ENCODE assay signal across 3 cellular contexts in the genomic region with DNA sequence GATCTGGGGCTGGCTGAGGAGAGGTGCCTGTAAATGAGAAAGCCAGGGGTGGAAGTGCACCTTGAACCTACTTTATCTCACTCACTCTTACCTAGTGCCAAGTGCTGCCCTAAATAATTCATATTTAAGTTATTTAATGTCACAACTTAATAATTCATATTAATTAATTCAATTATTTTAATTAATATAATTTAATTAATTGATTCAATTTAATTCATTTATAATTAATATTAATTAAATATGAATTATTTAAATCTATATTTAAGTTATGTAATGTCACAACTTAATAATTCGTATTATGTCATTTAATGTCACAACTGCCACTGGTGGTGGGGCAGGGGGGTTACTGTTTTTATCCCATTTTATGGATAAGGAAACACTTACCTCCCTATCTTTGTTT.
TF ChIP-seq lines count a peak whose summit lies in the region.

No MANE protein-coding gene starts in this region.

TF ChIP-seq in IMR-90, 13 proteins besides CTCF, POLR2A, EP300 and RAD21:
- no peak for TF ChIP-seq SMC3 (IDR thresholded peaks at IDR 0.05; ENCODE audit: low read depth, low read length)
- TF ChIP-seq FOS (IDR thresholded peaks at IDR 0.05; ENCODE audit: low read depth, low read length), result no peak
- TF ChIP-seq, protein P1, sequence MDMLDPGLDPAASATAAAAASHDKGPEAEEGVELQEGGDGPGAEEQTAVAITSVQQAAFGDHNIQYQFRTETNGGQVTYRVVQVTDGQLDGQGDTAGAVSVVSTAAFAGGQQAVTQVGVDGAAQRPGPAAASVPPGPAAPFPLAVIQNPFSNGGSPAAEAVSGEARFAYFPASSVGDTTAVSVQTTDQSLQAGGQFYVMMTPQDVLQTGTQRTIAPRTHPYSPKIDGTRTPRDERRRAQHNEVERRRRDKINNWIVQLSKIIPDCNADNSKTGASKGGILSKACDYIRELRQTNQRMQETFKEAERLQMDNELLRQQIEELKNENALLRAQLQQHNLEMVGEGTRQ (IDR thresholded peaks at IDR 0.05; ENCODE audit: low read depth, low read length), result no peak

TF ChIP-seq in H1, 55 proteins besides CTCF, POLR2A, EP300 and RAD21:
- TF ChIP-seq BRCA1 (IDR thresholded peaks at IDR 0.05; ENCODE audit: low read depth, low read length), result no peak
- TF ChIP-seq TCF12 (IDR thresholded peaks at IDR 0.05; ENCODE audit: low read depth, low read length), result no peak
- TF ChIP-seq, protein P2, sequence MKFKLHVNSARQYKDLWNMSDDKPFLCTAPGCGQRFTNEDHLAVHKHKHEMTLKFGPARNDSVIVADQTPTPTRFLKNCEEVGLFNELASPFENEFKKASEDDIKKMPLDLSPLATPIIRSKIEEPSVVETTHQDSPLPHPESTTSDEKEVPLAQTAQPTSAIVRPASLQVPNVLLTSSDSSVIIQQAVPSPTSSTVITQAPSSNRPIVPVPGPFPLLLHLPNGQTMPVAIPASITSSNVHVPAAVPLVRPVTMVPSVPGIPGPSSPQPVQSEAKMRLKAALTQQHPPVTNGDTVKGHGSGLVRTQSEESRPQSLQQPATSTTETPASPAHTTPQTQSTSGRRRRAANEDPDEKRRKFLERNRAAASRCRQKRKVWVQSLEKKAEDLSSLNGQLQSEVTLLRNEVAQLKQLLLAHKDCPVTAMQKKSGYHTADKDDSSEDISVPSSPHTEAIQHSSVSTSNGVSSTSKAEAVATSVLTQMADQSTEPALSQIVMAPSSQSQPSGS (IDR thresholded peaks at IDR 0.05; ENCODE audit: low read length), result no peak
- TF ChIP-seq GABPA (IDR thresholded peaks at IDR 0.05; ENCODE audit: borderline replicate concordance, insufficient read depth, low read length), result no peak
- TF ChIP-seq CHD1 (IDR thresholded peaks at IDR 0.05; ENCODE audit: low read depth, low read length), result no peak
- no peak for TF ChIP-seq POLR2AphosphoS5 (IDR thresholded peaks at IDR 0.05; ENCODE audit: low read depth, low read length)
- no peak for TF ChIP-seq FOSL1 (IDR thresholded peaks at IDR 0.05; ENCODE audit: insufficient read depth, low read depth, low read length)
- TF ChIP-seq MAFK (IDR thresholded peaks at IDR 0.05; ENCODE audit: low read depth, low read length), result no peak
- TF ChIP-seq GTF2F1 (IDR thresholded peaks at IDR 0.05; ENCODE audit: borderline replicate concordance, low read depth, low read length), result no peak
- no peak for TF ChIP-seq SUZ12 (IDR thresholded peaks at IDR 0.05; ENCODE audit: low read length)
- TF ChIP-seq BACH1 (IDR thresholded peaks at IDR 0.05; ENCODE audit: low read length), result no peak
- TF ChIP-seq, protein P3, sequence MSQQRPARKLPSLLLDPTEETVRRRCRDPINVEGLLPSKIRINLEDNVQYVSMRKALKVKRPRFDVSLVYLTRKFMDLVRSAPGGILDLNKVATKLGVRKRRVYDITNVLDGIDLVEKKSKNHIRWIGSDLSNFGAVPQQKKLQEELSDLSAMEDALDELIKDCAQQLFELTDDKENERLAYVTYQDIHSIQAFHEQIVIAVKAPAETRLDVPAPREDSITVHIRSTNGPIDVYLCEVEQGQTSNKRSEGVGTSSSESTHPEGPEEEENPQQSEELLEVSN (IDR thresholded peaks at IDR 0.05), result no peak
- TF ChIP-seq CREB1 (IDR thresholded peaks at IDR 0.05), result no peak
- TF ChIP-seq RFX5 (IDR thresholded peaks at IDR 0.05; ENCODE audit: borderline replicate concordance, low read depth, low read length), result no peak
- no peak for TF ChIP-seq SP1 (IDR thresholded peaks at IDR 0.05; ENCODE audit: low read depth, low read length)

TF ChIP-seq in HepG2, 621 proteins besides CTCF, POLR2A, EP300 and RAD21:
- TF ChIP-seq, protein P4, sequence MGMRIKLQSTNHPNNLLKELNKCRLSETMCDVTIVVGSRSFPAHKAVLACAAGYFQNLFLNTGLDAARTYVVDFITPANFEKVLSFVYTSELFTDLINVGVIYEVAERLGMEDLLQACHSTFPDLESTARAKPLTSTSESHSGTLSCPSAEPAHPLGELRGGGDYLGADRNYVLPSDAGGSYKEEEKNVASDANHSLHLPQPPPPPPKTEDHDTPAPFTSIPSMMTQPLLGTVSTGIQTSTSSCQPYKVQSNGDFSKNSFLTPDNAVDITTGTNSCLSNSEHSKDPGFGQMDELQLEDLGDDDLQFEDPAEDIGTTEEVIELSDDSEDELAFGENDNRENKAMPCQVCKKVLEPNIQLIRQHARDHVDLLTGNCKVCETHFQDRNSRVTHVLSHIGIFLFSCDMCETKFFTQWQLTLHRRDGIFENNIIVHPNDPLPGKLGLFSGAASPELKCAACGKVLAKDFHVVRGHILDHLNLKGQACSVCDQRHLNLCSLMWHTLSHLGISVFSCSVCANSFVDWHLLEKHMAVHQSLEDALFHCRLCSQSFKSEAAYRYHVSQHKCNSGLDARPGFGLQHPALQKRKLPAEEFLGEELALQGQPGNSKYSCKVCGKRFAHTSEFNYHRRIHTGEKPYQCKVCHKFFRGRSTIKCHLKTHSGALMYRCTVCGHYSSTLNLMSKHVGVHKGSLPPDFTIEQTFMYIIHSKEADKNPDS (CRISPR knock-in tag; IDR thresholded peaks at IDR 0.05), result no peak
- no peak for TF ChIP-seq AGO1 (IDR thresholded peaks at IDR 0.05; ENCODE audit: low read depth, low read length, poor library complexity, severe bottlenecking)
- TF ChIP-seq ZNF644 (CRISPR knock-in tag; IDR thresholded peaks at IDR 0.05; ENCODE audit: low read depth), result no peak
- no peak for TF ChIP-seq THYN1 (CRISPR knock-in tag; IDR thresholded peaks at IDR 0.05; ENCODE audit: borderline replicate concordance, low read depth)
- TF ChIP-seq ZNF607 (CRISPR knock-in tag; IDR thresholded peaks at IDR 0.05; ENCODE audit: borderline replicate concordance), result no peak
- TF ChIP-seq, protein P5, sequence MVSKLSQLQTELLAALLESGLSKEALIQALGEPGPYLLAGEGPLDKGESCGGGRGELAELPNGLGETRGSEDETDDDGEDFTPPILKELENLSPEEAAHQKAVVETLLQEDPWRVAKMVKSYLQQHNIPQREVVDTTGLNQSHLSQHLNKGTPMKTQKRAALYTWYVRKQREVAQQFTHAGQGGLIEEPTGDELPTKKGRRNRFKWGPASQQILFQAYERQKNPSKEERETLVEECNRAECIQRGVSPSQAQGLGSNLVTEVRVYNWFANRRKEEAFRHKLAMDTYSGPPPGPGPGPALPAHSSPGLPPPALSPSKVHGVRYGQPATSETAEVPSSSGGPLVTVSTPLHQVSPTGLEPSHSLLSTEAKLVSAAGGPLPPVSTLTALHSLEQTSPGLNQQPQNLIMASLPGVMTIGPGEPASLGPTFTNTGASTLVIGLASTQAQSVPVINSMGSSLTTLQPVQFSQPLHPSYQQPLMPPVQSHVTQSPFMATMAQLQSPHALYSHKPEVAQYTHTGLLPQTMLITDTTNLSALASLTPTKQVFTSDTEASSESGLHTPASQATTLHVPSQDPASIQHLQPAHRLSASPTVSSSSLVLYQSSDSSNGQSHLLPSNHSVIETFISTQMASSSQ (IDR thresholded peaks at IDR 0.05; ENCODE audit: low read depth), result no peak
- TF ChIP-seq, protein P5 (CRISPR knock-in tag; IDR thresholded peaks at IDR 0.05; ENCODE audit: borderline replicate concordance), result no peak
- TF ChIP-seq NFE2L2 (IDR thresholded peaks at IDR 0.05; ENCODE audit: low read length), result no peak
- TF ChIP-seq YY1 (IDR thresholded peaks at IDR 0.05; ENCODE audit: insufficient read depth, insufficient replicate concordance, low read depth, low read length), result no peak
- no peak for TF ChIP-seq MTF1 (CRISPR knock-in tag; IDR thresholded peaks at IDR 0.05)
- TF ChIP-seq MEIS1 (CRISPR knock-in tag; IDR thresholded peaks at IDR 0.05; ENCODE audit: borderline replicate concordance), result no peak
- TF ChIP-seq TCF12 (IDR thresholded peaks at IDR 0.05), result no peak
- TF ChIP-seq TCF12 (CRISPR knock-in tag; IDR thresholded peaks at IDR 0.05), result no peak
- TF ChIP-seq KLF9 (CRISPR knock-in tag; IDR thresholded peaks at IDR 0.05; ENCODE audit: low read depth), result no peak
TF ChIP-seq in HepG2: peak in this region for 0.
